23 cellular contexts compared by ENCODE assay signal in the genomic region with DNA sequence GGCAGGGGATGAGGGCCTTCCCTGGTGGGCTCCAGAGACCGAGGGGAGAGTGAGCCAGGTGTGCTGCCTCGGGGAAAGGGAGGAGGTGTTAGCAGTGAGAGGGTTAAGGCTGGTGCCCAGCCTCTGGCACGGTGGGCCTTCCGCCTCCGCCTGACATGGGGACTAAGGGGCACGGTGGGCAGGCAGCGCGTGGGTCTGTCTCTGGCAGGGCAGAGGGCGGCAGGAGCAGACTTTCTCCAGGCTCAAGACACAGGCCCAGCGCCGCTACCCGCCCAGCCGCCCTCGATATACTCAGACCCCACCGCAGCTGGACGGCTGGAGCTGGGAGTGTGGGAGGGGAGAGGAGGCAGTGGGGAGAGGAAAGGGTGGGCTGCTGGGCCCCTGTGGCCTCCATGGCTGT. TPM values are rescaled to one million over a fixed set of nuclear protein-coding genes. Genes with fewer than 3 reads are reported as not detected.
A peak's percentile ranks its signal among the peaks of the same experiment; 100 is the strongest.
DNase-seq lines count a peak whose midpoint lies in the region; ATAC-seq and TF ChIP-seq lines count a peak whose summit lies in the region.
"Had no signal": no experiment of that assay in that cellular context is flagged by ENCODE, and none has a peak within 500 bp of the region (broad histone marks: within the 10 kb centered on the region; RNA-seq: fewer than 3 reads in every experiment).

No MANE protein-coding gene starts in this region.

- H3K79me1 ChIP-seq in neuronal stem cell (ENCODE audit: low read depth, low read length), result no peaks in the 10 kb centered on the region

- no peak overlapping the region for H2BK15ac ChIP-seq in neuronal stem cell (ENCODE audit: low read length)

- H3K4ac ChIP-seq in neuronal stem cell (ENCODE audit: low read length), result no peak overlapping the region

- H3K4me1 ChIP-seq in HEK293 (ENCODE audit: control insufficient read depth, insufficient read depth, low read length) (no peaks in the 10 kb centered on the region), neuronal stem cell (ENCODE audit: control insufficient read depth in 2 of 2, insufficient read depth in 1 of 2, low read depth in 1 of 2, low read length in 2 of 2) (no peaks in the 10 kb centered on the region)
- H3K4me1 ChIP-seq: A549; BE2C; BLaER1 treated with 17β-estradiol and CSF1 and Interleukin-3, amounts not matched to agents 10 nM and 100 nM had no signal

- H2BK5ac ChIP-seq in neuronal stem cell (ENCODE audit: low read length), result peak overlapping the region; percentile 66

- no peak overlapping the region for H2BK12ac ChIP-seq in neuronal stem cell (ENCODE audit: low read length)

- WGBS in neuronal stem cell (ENCODE audit: extremely low coverage in 2 of 2, insufficient read length in 2 of 2, insufficient replicate concordance in 1 of 2), 2 donors, result no CpG with 5 or more reads among the region's 16 CpGs

- ATAC-seq in esophagus mucosa (peak; percentile 17), left lobe of liver (no peak)
- ATAC-seq: A549, GM12878, GM23338 had no signal

- H2AK5ac ChIP-seq in neuronal stem cell (ENCODE audit: low read depth, low read length), result peak overlapping the region; percentile 75

- DNase-seq in neuronal stem cell (ENCODE audit: low spot score) (no peak), medulla oblongata (ENCODE audit: extremely low spot score) (no peak), left lobe of liver (ENCODE audit: low spot score) (no peak)
- DNase-seq in activated T-cell treated with anti-CD3 and anti-CD28 coated beads, Interleukin-2, amount 50 U/mL, for 1 hour, result no peak
- DNase-seq: 8988T; ACHN; AML-193; BE2C; CD4-positive, alpha-beta T cell; CD8-positive, alpha-beta memory T cell; DMS 273 treated with DMSO at 0.1 percent for 48 hours; DMS79; EL; GDM1; H9 had no signal

- H3K4me3 ChIP-seq in HEK293 (ENCODE audit: low read depth, low read length), result no peak overlapping the region
- no peak overlapping the region for H3K4me3 ChIP-seq in neuronal stem cell (ENCODE audit: low read length in 2 of 2)
- H3K4me3 ChIP-seq: A549; BLaER1 treated with 17β-estradiol and CSF1 and Interleukin-3, amounts not matched to agents 10 nM and 100 nM; GM12878; GM23338 had no signal

- H3K27me3 ChIP-seq in neuronal stem cell (ENCODE audit: control insufficient read depth in 3 of 3, insufficient read depth in 3 of 3, low read depth in 1 of 3, low read length in 3 of 3), result peaks cover 0 to 8% (median 0%) of the 10 kb centered on the region in 3 experiments
- H3K27me3 ChIP-seq: BE2C; BLaER1 treated with 17β-estradiol and CSF1 and Interleukin-3, amounts not matched to agents 10 nM and 100 nM had no signal

- no peak overlapping the region for H2BK120ac ChIP-seq in neuronal stem cell (ENCODE audit: low read depth, low read length)

- peak overlapping the region; percentile 38 for H3K18ac ChIP-seq in neuronal stem cell (ENCODE audit: low read length)

- H4K8ac ChIP-seq in neuronal stem cell (ENCODE audit: low read depth, low read length), result no peak overlapping the region

- H3K36me3 ChIP-seq in HEK293 (ENCODE audit: control insufficient read depth in 2 of 2, insufficient read depth in 1 of 2, low read length in 2 of 2), result no peaks in the 10 kb centered on the region
- H3K36me3 ChIP-seq in neuronal stem cell (replicated peaks in 1 of 2; ENCODE audit: control insufficient read depth in 2 of 2, insufficient read depth in 2 of 2, low read length in 2 of 2), result no peaks in the 10 kb centered on the region
- H3K36me3 ChIP-seq: BE2C; BLaER1 treated with 17β-estradiol and CSF1 and Interleukin-3, amounts not matched to agents 10 nM and 100 nM had no signal

- H3K23ac ChIP-seq in neuronal stem cell (ENCODE audit: low read depth, low read length, poor library complexity), result peak overlapping the region; percentile 65

- no peak for TF ChIP-seq CTCF in HEK293 (tag by site-specific recombination; IDR thresholded peaks at IDR 0.05)

- no peak overlapping the region for H2AFZ ChIP-seq in neuronal stem cell (ENCODE audit: low read length)

- H3K27ac ChIP-seq in HEK293 (ENCODE audit: extremely low read depth, low read depth, low read length) (no peak overlapping the region), neuronal stem cell (replicated peaks; ENCODE audit: low read length) (no peak overlapping the region)
- H3K27ac ChIP-seq: A549; BLaER1 treated with 17β-estradiol and CSF1 and Interleukin-3, amounts not matched to agents 10 nM and 100 nM had no signal

- no peak overlapping the region for H3K14ac ChIP-seq in neuronal stem cell (ENCODE audit: low read length)

- H3K9me3 ChIP-seq in HEK293 (ENCODE audit: control insufficient read depth, insufficient read depth, low read depth, low read length) (no peaks in the 10 kb centered on the region), neuronal stem cell (replicated peaks in 1 of 2; ENCODE audit: control insufficient read depth in 2 of 2, insufficient read depth in 1 of 2, low read depth in 1 of 2, low read length in 2 of 2) (no peaks in the 10 kb centered on the region)
- H3K9me3 ChIP-seq: A549; BE2C; BLaER1 treated with 17β-estradiol and CSF1 and Interleukin-3, amounts not matched to agents 10 nM and 100 nM had no signal

- no peak overlapping the region for H4K91ac ChIP-seq in neuronal stem cell (ENCODE audit: low read depth, low read length, poor library complexity)

- H3K9ac ChIP-seq in neuronal stem cell (ENCODE audit: low read depth, low read length, poor library complexity), result no peak overlapping the region
- H3K9ac ChIP-seq: BLaER1 treated with 17β-estradiol and CSF1 and Interleukin-3, amounts not matched to agents 10 nM and 100 nM had no signal

- H3K4me2 ChIP-seq in neuronal stem cell (ENCODE audit: insufficient read depth, low read length, poor library complexity, severe bottlenecking), result no peak overlapping the region
- H3K4me2 ChIP-seq: A549; BLaER1 treated with 17β-estradiol and CSF1 and Interleukin-3, amounts not matched to agents 10 nM and 100 nM; GM23338 had no signal

- POLR2A ChIA-PET in HEK293 (lab: Yijun Ruan, JAX), result no interaction called here

- CTCF ChIA-PET in HEK293 (lab: Yijun Ruan, JAX), result no interaction called here

TF ChIP-seq in HEK293, 187 proteins besides CTCF, POLR2A, EP300 and RAD21:
- no peak for TF ChIP-seq ZFHX2 (tag by site-specific recombination; conservative IDR thresholded peaks at IDR 0.05)
- 0 out of 2 replicates have a peak, but pooled peaks have one; percentile 9 for TF ChIP-seq EGR2 (tag by site-specific recombination; IDR thresholded peaks at IDR 0.05; ENCODE audit: low read depth)
- TF ChIP-seq PRDM6 (tag by site-specific recombination; IDR thresholded peaks at IDR 0.05), result no peak
- TF ChIP-seq ZNF423 (tag by site-specific recombination; IDR thresholded peaks at IDR 0.05), result no peak
- no peak for TF ChIP-seq ZSCAN30 (tag by site-specific recombination; IDR thresholded peaks at IDR 0.05)
- TF ChIP-seq ZNF121 (tag by site-specific recombination; IDR thresholded peaks at IDR 0.05), result no peak
- TF ChIP-seq ZBTB1 (tag by site-specific recombination; IDR thresholded peaks at IDR 0.05), result no peak

RNA-seq across cellular contexts. Expression of gene FRMPD1, which starts 14.9 kb away (rescaled TPM):
- 0.04 TPM for total RNA-seq in esophagus mucosa
- polyA plus RNA-seq in neuronal stem cell (2013, experiment 1 of 2), result 0.01 TPM
- 0.01 TPM for polyA plus RNA-seq in neuronal stem cell (2013, experiment 2 of 2)
- total RNA-seq in left lobe of liver, result 0.88 TPM
- total RNA-seq: CD4-positive, alpha-beta T cell; CD8-positive, alpha-beta memory T cell; H4 had no signal
- polyA plus RNA-seq: CD14-positive monocyte; CD8-positive, alpha-beta memory T cell had no signal

RNA-seq across cellular contexts. Expression of gene TOMM5, which starts 43.4 kb away (rescaled TPM):
- total RNA-seq in esophagus mucosa (73.6 TPM), left lobe of liver (35.4 TPM)
- 158 TPM for polyA plus RNA-seq in neuronal stem cell (2013, experiment 1 of 2)
- polyA plus RNA-seq in neuronal stem cell (2013, experiment 2 of 2), result 162 TPM

RNA-seq across cellular contexts. Expression of gene FBXO10, which starts 59.6 kb away (rescaled TPM):
- 3.4 TPM for total RNA-seq in esophagus mucosa
- polyA plus RNA-seq in neuronal stem cell (2013, experiment 1 of 2), result 11.9 TPM
- polyA plus RNA-seq in neuronal stem cell (2013, experiment 2 of 2), result 12.4 TPM
- total RNA-seq in left lobe of liver, result 3.4 TPM
